9 cellular contexts compared by ENCODE assay signal in the genomic region with DNA sequence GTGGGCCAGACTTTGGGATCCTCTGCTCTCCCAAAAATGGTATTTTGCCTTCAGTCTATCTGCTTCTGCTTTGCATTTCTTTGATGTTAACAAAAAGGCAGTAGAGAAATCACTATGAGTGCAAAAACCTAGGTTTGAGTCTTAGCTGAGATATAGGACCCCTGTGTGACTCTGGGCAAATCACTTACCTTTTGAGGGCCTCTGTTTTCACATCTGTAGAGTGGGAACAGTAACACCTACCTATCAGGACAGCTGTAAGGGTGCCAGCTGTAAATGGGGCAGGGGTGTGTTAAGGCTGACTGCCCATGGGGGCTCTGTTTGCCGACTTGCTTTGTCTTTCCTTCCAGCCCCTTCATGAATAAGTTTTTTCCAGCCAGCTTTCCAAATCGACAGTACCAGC. TPM values are rescaled to one million over a fixed set of nuclear protein-coding genes. Genes with fewer than 3 reads are reported as not detected.
A peak's percentile ranks its signal among the peaks of the same experiment; 100 is the strongest.
DNase-seq lines count a peak whose midpoint lies in the region; ATAC-seq and TF ChIP-seq lines count a peak whose summit lies in the region.
"Had no signal": no experiment of that assay in that cellular context is flagged by ENCODE, and none has a peak within 500 bp of the region (broad histone marks: within the 10 kb centered on the region; RNA-seq: fewer than 3 reads in every experiment).

No MANE protein-coding gene starts in this region.

- H3K4me1 ChIP-seq in hepatocyte (ENCODE audit: insufficient read depth) (peaks cover 22% of the 10 kb centered on the region), smooth muscle cell (ENCODE audit: low read depth) (peaks cover 6% of the 10 kb centered on the region)

- DNase-seq in activated T-cell treated with anti-CD3 and anti-CD28 coated beads, Interleukin-2, amount 50 U/mL, for 72 hours, result no peak
- DNase-seq in activated T-cell treated with anti-CD3 and anti-CD28 coated beads, Interleukin-2, amount 50 U/mL, for 48 hours, result no peak
- DNase-seq in activated T-helper 1 cell treated with anti-CD3 and anti-CD28 coated beads, Interleukin-12 subunit alpha, Interleukin-12 subunit beta, Interleukin-2, Interleukin-4 antibody, amounts not matched to agents 30 ng/mL and 10 ng/mL and 1 ng/mL, durations not matched to agents 14 hours and 24 hours and 36 hours (ENCODE audit: low spot score), result no peak
- DNase-seq in hepatocyte (ENCODE audit: low spot score), result no peak
- DNase-seq in smooth muscle cell (lab: John Stamatoyannopoulos, UW; ENCODE audit: unreplicated experiment), result no peak

- 91% methylated on average over 2 of the region's 2 CpGs for WGBS in hepatocyte (ENCODE audit: low lambda C conversion rate, missing lambda C conversion rate)
- WGBS in smooth muscle cell (ENCODE audit: low lambda C conversion rate), result 83% methylated on average over 2 of the region's 2 CpGs

- H3K9ac ChIP-seq in smooth muscle cell (ENCODE audit: low read depth), result peak overlapping the region; percentile 3

- peaks cover 32% of the 10 kb centered on the region for H3K4me1 Mint-ChIP-seq in activated T-cell treated with anti-CD3 and anti-CD28 coated beads, Interleukin-2, amount 50 U/mL, for 72 hours (ENCODE audit: low read depth)
- H3K4me1 Mint-ChIP-seq in activated T-helper 1 cell treated with anti-CD3 and anti-CD28 coated beads, Interleukin-12 subunit alpha, Interleukin-12 subunit beta, Interleukin-2, Interleukin-4 antibody, amounts not matched to agents 30 ng/mL and 10 ng/mL and 1 ng/mL, durations not matched to agents 14 hours and 24 hours and 36 hours (ENCODE audit: low read depth), result peaks cover 22% of the 10 kb centered on the region

- H3K4me2 ChIP-seq in hepatocyte (no peak overlapping the region), smooth muscle cell (peak overlapping the region; percentile 12)

- H4K20me1 ChIP-seq in hepatocyte (ENCODE audit: insufficient read depth, poor library complexity, severe bottlenecking) (no peaks in the 10 kb centered on the region), smooth muscle cell (ENCODE audit: low read depth) (peaks cover 20% of the 10 kb centered on the region)

- H3K9me2 ChIP-seq in hepatocyte (replicated peaks; ENCODE audit: insufficient read depth), result no peaks in the 10 kb centered on the region

- no peaks in the 10 kb centered on the region for H3K27me3 Mint-ChIP-seq in activated T-cell treated with anti-CD3 and anti-CD28 coated beads, Interleukin-2, amount 50 U/mL, for 72 hours (ENCODE audit: low read depth)
- no peaks in the 10 kb centered on the region for H3K27me3 Mint-ChIP-seq in activated T-helper 1 cell treated with anti-CD3 and anti-CD28 coated beads, Interleukin-12 subunit alpha, Interleukin-12 subunit beta, Interleukin-2, Interleukin-4 antibody, amounts not matched to agents 30 ng/mL and 10 ng/mL and 1 ng/mL, durations not matched to agents 14 hours and 24 hours and 36 hours (ENCODE audit: insufficient read depth)

- no peaks in the 10 kb centered on the region for H3K27me3 ChIP-seq in hepatocyte
- H3K27me3 ChIP-seq in smooth muscle cell (ENCODE audit: low read depth), result no peaks in the 10 kb centered on the region

- ATAC-seq in activated T-cell treated with anti-CD3 and anti-CD28 coated beads, Interleukin-2, amount 50 U/mL, for 72 hours (replicated peaks in 1 of 2), result no peak
- no peak for ATAC-seq in HG02885 (IDR thresholded peaks at IDR 0.05; ENCODE audit: poor library complexity, unreplicated experiment)
- no peak for ATAC-seq in HG03432 (IDR thresholded peaks at IDR 0.05; ENCODE audit: unreplicated experiment)
- no peak for ATAC-seq in HG02571 (IDR thresholded peaks at IDR 0.05; ENCODE audit: unreplicated experiment)
- ATAC-seq: GM12878 had no signal

- intact Hi-C loops in activated T-helper 1 cell treated with anti-CD3 and anti-CD28 coated beads, Interleukin-12 subunit alpha, Interleukin-12 subunit beta, Interleukin-2, Interleukin-4 antibody, amounts not matched to agents 30 ng/mL and 10 ng/mL and 1 ng/mL, durations not matched to agents 14 hours and 24 hours and 36 hours (cut with micrococcal nuclease), result no loop called here

- H3K79me2 ChIP-seq in hepatocyte (peaks cover 35% of the 10 kb centered on the region), smooth muscle cell (ENCODE audit: low read depth) (peaks cover 30% of the 10 kb centered on the region)

- peak overlapping the region; percentile 51 for H3K27ac Mint-ChIP-seq in activated T-cell treated with anti-CD3 and anti-CD28 coated beads, Interleukin-2, amount 50 U/mL, for 72 hours
- H3K27ac Mint-ChIP-seq in activated T-helper 1 cell treated with anti-CD3 and anti-CD28 coated beads, Interleukin-12 subunit alpha, Interleukin-12 subunit beta, Interleukin-2, Interleukin-4 antibody, amounts not matched to agents 30 ng/mL and 10 ng/mL and 1 ng/mL, durations not matched to agents 14 hours and 24 hours and 36 hours, result peak overlapping the region; percentile 73

- H2AFZ ChIP-seq in hepatocyte (no peak overlapping the region), smooth muscle cell (ENCODE audit: low read depth) (no peak overlapping the region)

- peak overlapping the region; percentile 93 for H3K27ac ChIP-seq in hepatocyte
- H3K27ac ChIP-seq in smooth muscle cell (ENCODE audit: low read depth), result peak overlapping the region; percentile 99

- TF ChIP-seq CTCF in hepatocyte (IDR thresholded peaks at IDR 0.05; ENCODE audit: poor library complexity) (no peak), smooth muscle cell (IDR thresholded peaks at IDR 0.05; ENCODE audit: borderline replicate concordance, insufficient read depth, poor library complexity, severe bottlenecking) (no peak)

- no peaks in the 10 kb centered on the region for H3K36me3 ChIP-seq in hepatocyte (replicated peaks; ENCODE audit: insufficient read depth, low read depth)
- no peaks in the 10 kb centered on the region for H3K36me3 ChIP-seq in smooth muscle cell (ENCODE audit: low read depth)

- H3F3A ChIP-seq in smooth muscle cell (ENCODE audit: low read depth), result peaks cover 57% of the 10 kb centered on the region

- no peaks in the 10 kb centered on the region for H3K9me3 Mint-ChIP-seq in activated T-cell treated with anti-CD3 and anti-CD28 coated beads, Interleukin-2, amount 50 U/mL, for 72 hours
- no peaks in the 10 kb centered on the region for H3K9me3 Mint-ChIP-seq in activated T-helper 1 cell treated with anti-CD3 and anti-CD28 coated beads, Interleukin-12 subunit alpha, Interleukin-12 subunit beta, Interleukin-2, Interleukin-4 antibody, amounts not matched to agents 30 ng/mL and 10 ng/mL and 1 ng/mL, durations not matched to agents 14 hours and 24 hours and 36 hours

- H3K9me3 ChIP-seq in hepatocyte (ENCODE audit: low read depth) (no peaks in the 10 kb centered on the region), smooth muscle cell (replicated peaks; ENCODE audit: low read depth) (no peaks in the 10 kb centered on the region)

- H3K4me3 Mint-ChIP-seq in activated T-cell treated with anti-CD3 and anti-CD28 coated beads, Interleukin-2, amount 50 U/mL, for 72 hours, result no peak overlapping the region
- no peak overlapping the region for H3K4me3 Mint-ChIP-seq in activated T-helper 1 cell treated with anti-CD3 and anti-CD28 coated beads, Interleukin-12 subunit alpha, Interleukin-12 subunit beta, Interleukin-2, Interleukin-4 antibody, amounts not matched to agents 30 ng/mL and 10 ng/mL and 1 ng/mL, durations not matched to agents 14 hours and 24 hours and 36 hours

- H3K4me3 ChIP-seq in hepatocyte (no peak overlapping the region), smooth muscle cell (no peak overlapping the region)
- H3K4me3 ChIP-seq: GM12878 had no signal

- H3K36me3 Mint-ChIP-seq in activated T-cell treated with anti-CD3 and anti-CD28 coated beads, Interleukin-2, amount 50 U/mL, for 72 hours (ENCODE audit: insufficient read depth in 2 of 2), result peaks cover 5 to 8% of the 10 kb centered on the region in 2 donors
- H3K36me3 Mint-ChIP-seq in activated T-helper 1 cell treated with anti-CD3 and anti-CD28 coated beads, Interleukin-12 subunit alpha, Interleukin-12 subunit beta, Interleukin-2, Interleukin-4 antibody, amounts not matched to agents 30 ng/mL and 10 ng/mL and 1 ng/mL, durations not matched to agents 14 hours and 24 hours and 36 hours (ENCODE audit: low read depth), result peaks cover 48% of the 10 kb centered on the region

RNA-seq across cellular contexts. Expression of a gene that starts 30.4 kb away (rescaled TPM):
- 100 to 1,000 TPM; 131 to 146 TPM for total RNA-seq in activated T-cell treated with anti-CD3 and anti-CD28 coated beads, Interleukin-2, amount 50 U/mL, for 72 hours
- total RNA-seq in activated T-helper 1 cell treated with anti-CD3 and anti-CD28 coated beads, Interleukin-12 subunit alpha, Interleukin-12 subunit beta, Interleukin-2, Interleukin-4 antibody, amounts not matched to agents 30 ng/mL and 10 ng/mL and 1 ng/mL, durations not matched to agents 14 hours and 24 hours and 36 hours, result 215 and 228 TPM in 2 replicates
- total RNA-seq in hepatocyte, result 219 and 228 TPM in 2 replicates
- polyA plus RNA-seq in hepatocyte, result 460 and 461 TPM in 2 replicates
- total RNA-seq in smooth muscle cell, result 165 and 210 TPM in 2 replicates
- polyA plus RNA-seq in smooth muscle cell, result 336 and 397 TPM in 2 replicates
